15 cellular contexts compared by ENCODE assay signal in genomic region chr10:72763201-72763600, GRCh38.
DNase-seq lines count a peak whose midpoint lies in the region; ATAC-seq and TF ChIP-seq lines count a peak whose summit lies in the region.
"Had no signal": no experiment of that assay in that cellular context is flagged by ENCODE, and none has a peak within 500 bp of the region (broad histone marks: within the 10 kb centered on the region; RNA-seq: fewer than 3 reads in every experiment).

No MANE protein-coding gene starts in this region.

- H3K9ac ChIP-seq in H9 (ENCODE audit: extremely low read depth, insufficient read length, low read length): no peak overlapping the region
- H3K9ac ChIP-seq: BLaER1 treated with 17β-estradiol and CSF1 and Interleukin-3, amounts not matched to agents 10 nM and 100 nM had no signal

- no peaks in the 10 kb centered on the region for H3K23me2 ChIP-seq in H9 (ENCODE audit: insufficient read length, low read depth, low read length, poor library complexity, severe bottlenecking)

- no peaks in the 10 kb centered on the region for H4K20me1 ChIP-seq in H9 (ENCODE audit: control insufficient read depth, insufficient read depth, insufficient read length)

- CTCF ChIA-PET in WTC11 (lab: Charles Lee): interaction anchor here (0.8 kb wide), 1 partner anchor 71 kb away, joined by 3 read pairs; no protein-coding TSS in a partner anchor

- no peak overlapping the region for H3K14ac ChIP-seq in H9 (ENCODE audit: insufficient read depth, low read length)

- no peak for ATAC-seq in WTC11
- ATAC-seq in HG02798 (IDR thresholded peaks at IDR 0.05; ENCODE audit: poor library complexity, unreplicated experiment): no peak
- ATAC-seq: CD8-positive, alpha-beta T cell had no signal

- H4K91ac ChIP-seq in H9 (ENCODE audit: insufficient read length, low read depth, low read length): no peak overlapping the region

- H3K79me2 ChIP-seq in H9 (ENCODE audit: insufficient read depth, low read length): no peaks in the 10 kb centered on the region

- H3K9me3 ChIP-seq in H9 (ENCODE audit: control insufficient read depth, low read depth, low read length): no peaks in the 10 kb centered on the region
- no peaks in the 10 kb centered on the region for H3K9me3 ChIP-seq in uterus

- H3K4me3 ChIP-seq in uterus: no peak overlapping the region
- H3K4me3 ChIP-seq: BLaER1 treated with 17β-estradiol and CSF1 and Interleukin-3, amounts not matched to agents 10 nM and 100 nM had no signal

- no peak overlapping the region for H3K23ac ChIP-seq in H9 (ENCODE audit: insufficient read length, low read depth, low read length)

- intact Hi-C loops in uterus (cut with DNase I; ENCODE audit: low total_unique reads): no loop called here

- H2BK12ac ChIP-seq in H9 (ENCODE audit: insufficient read length, low read depth, low read length): no peak overlapping the region

- H2BK120ac ChIP-seq in H9 (ENCODE audit: low read depth, low read length, poor library complexity, severe bottlenecking): no peak overlapping the region

- H3K56ac ChIP-seq in H9 (ENCODE audit: insufficient read length, low read depth, low read length): no peak overlapping the region

- H3K4me3 Mint-ChIP-seq in H9: no peak overlapping the region
- H3K4me3 Mint-ChIP-seq in WTC11: no peak overlapping the region
- no peak overlapping the region for H3K4me3 Mint-ChIP-seq in nephron progenitor cell
- H3K4me3 Mint-ChIP-seq: CD8-positive, alpha-beta T cell had no signal

- no peak overlapping the region for H2BK15ac ChIP-seq in H9 (ENCODE audit: low read depth, low read length)

- no peaks in the 10 kb centered on the region; a peak in 1 of 7 replicates for H3K36me3 Mint-ChIP-seq in H9 (ENCODE audit: insufficient read depth in 1 of 3, low read depth in 3 of 3)
- no peaks in the 10 kb centered on the region for H3K36me3 Mint-ChIP-seq in WTC11
- H3K36me3 Mint-ChIP-seq in nephron progenitor cell (ENCODE audit: low read depth): peaks cover 7% of the 10 kb centered on the region

- DNase-seq in H9 (no peak), WTC11 (ENCODE audit: low spot score) (no peak), nephron progenitor cell (no peak), uterus (no peak), OCI-M2 (lab: John Stamatoyannopoulos, UW; ENCODE audit: unreplicated experiment) (no peak), germinal center (ENCODE audit: low spot score) (no peak)
- DNase-seq: CD8-positive, alpha-beta T cell; H7; NCI-H1694 treated with DMSO at 0.1 percent for 48 hours; NCI-H510A treated with DMSO at 0.1 percent for 48 hours; NCI-H774; PC-3 had no signal

- no peak overlapping the region for H2BK20ac ChIP-seq in H9 (ENCODE audit: low read depth, low read length, poor library complexity, severe bottlenecking)

- H3K79me1 ChIP-seq in H9 (ENCODE audit: insufficient read depth, low read depth, low read length, poor library complexity, severe bottlenecking): no peaks in the 10 kb centered on the region

- H2BK5ac ChIP-seq in H9 (ENCODE audit: insufficient read length, low read length): no peak overlapping the region

- H3K4me1 ChIP-seq in H9 (ENCODE audit: insufficient read depth, low read length) (no peaks in the 10 kb centered on the region; the same call in 1 of the 2 replicates), uterus (no peaks in the 10 kb centered on the region)
- H3K4me1 ChIP-seq: BLaER1 treated with 17β-estradiol and CSF1 and Interleukin-3, amounts not matched to agents 10 nM and 100 nM had no signal

- H4K5ac ChIP-seq in H9 (ENCODE audit: insufficient read length, low read depth, low read length): no peak overlapping the region

- H3K4ac ChIP-seq in H9 (ENCODE audit: low read depth, low read length): no peak overlapping the region

- H3K9me3 Mint-ChIP-seq in H9 (no peaks in the 10 kb centered on the region), WTC11 (no peaks in the 10 kb centered on the region), nephron progenitor cell (peaks cover 5% of the 10 kb centered on the region)

- H3K27ac ChIP-seq in H9 (ENCODE audit: insufficient read length, low read depth, low read length) (no peak overlapping the region), uterus (peak overlapping the region; percentile 45 to 60)
- H3K27ac ChIP-seq: BLaER1 treated with 17β-estradiol and CSF1 and Interleukin-3, amounts not matched to agents 10 nM and 100 nM; RWPE1 had no signal

- H3K18ac ChIP-seq in H9 (ENCODE audit: insufficient read length, low read depth, low read length): no peak overlapping the region

- peaks cover 17 to 24% of the 10 kb centered on the region in 2 experiments for H3K4me1 Mint-ChIP-seq in H9
- H3K4me1 Mint-ChIP-seq in WTC11: peaks cover 35% of the 10 kb centered on the region
- H3K4me1 Mint-ChIP-seq in nephron progenitor cell: peaks cover 5% of the 10 kb centered on the region

- no peak overlapping the region for H2AK5ac ChIP-seq in H9 (ENCODE audit: insufficient read length, low read length)

- TF ChIP-seq CTCF in H9 (conservative IDR thresholded peaks at IDR 0.05): no peak
- no peak for TF ChIP-seq CTCF in WTC11 (IDR thresholded peaks at IDR 0.05)
- no peak for TF ChIP-seq CTCF in nephron progenitor cell (IDR thresholded peaks at IDR 0.05)
- TF ChIP-seq CTCF in uterus (IDR thresholded peaks at IDR 0.05): no peak

- no peaks in the 10 kb centered on the region for H3K36me3 ChIP-seq in uterus

- H3K27ac Mint-ChIP-seq in H9: peak overlapping the region in 2 of 3 experiments; percentile 40 to 56; a peak in 2 of 7 replicates
- H3K27ac Mint-ChIP-seq in WTC11: peak overlapping the region; percentile 31; the same call in 1 of the 2 replicates
- H3K27ac Mint-ChIP-seq in nephron progenitor cell: peak overlapping the region; percentile 34
- H3K27ac Mint-ChIP-seq: CD8-positive, alpha-beta T cell had no signal

- no peak overlapping the region for H2AFZ ChIP-seq in H9 (ENCODE audit: low read length)

- no peak overlapping the region for H4K8ac ChIP-seq in H9 (replicated peaks; ENCODE audit: insufficient read length, low read depth, low read length)

- no peak for TF ChIP-seq POLR2A in uterus (IDR thresholded peaks at IDR 0.05)

- no peak overlapping the region for H3K4me2 ChIP-seq in H9 (ENCODE audit: insufficient read depth, insufficient read length, low read length)
- H3K4me2 ChIP-seq: BLaER1 treated with 17β-estradiol and CSF1 and Interleukin-3, amounts not matched to agents 10 nM and 100 nM had no signal

- H3K27me3 ChIP-seq in H9 (ENCODE audit: insufficient read depth, low read length) (no peaks in the 10 kb centered on the region), uterus (no peaks in the 10 kb centered on the region)
- H3K27me3 ChIP-seq: BLaER1 treated with 17β-estradiol and CSF1 and Interleukin-3, amounts not matched to agents 10 nM and 100 nM had no signal

- H3K27me3 Mint-ChIP-seq in H9 (ENCODE audit: low read depth) (no peaks in the 10 kb centered on the region), WTC11 (ENCODE audit: low read depth) (no peaks in the 10 kb centered on the region), nephron progenitor cell (ENCODE audit: low read depth, poor library complexity) (no peaks in the 10 kb centered on the region)

- no peak overlapping the region for H3T11ph ChIP-seq in H9 (ENCODE audit: low read length)

- WGBS in H9 (ENCODE audit: extremely low coverage, insufficient read length, low lambda C conversion rate): no CpG with 5 or more reads among the region's 3 CpGs

- POLR2A ChIA-PET in WTC11 (lab: Charles Lee): interaction anchor here (0.6 kb wide), 1 partner anchor 53 kb away, joined by 3 read pairs; no protein-coding TSS in a partner anchor

TF ChIP-seq in WTC11, 78 proteins besides CTCF, POLR2A, EP300 and RAD21 (continues in another document):
- TF ChIP-seq SP1 (CRISPR knock-in tag; conservative IDR thresholded peaks at IDR 0.05) (no peak), NFE2L1 (CRISPR knock-in tag; IDR thresholded peaks at IDR 0.05) (no peak), FOXP1 (CRISPR knock-in tag; IDR thresholded peaks at IDR 0.05; ENCODE audit: borderline replicate concordance) (no peak), SOX15 (CRISPR knock-in tag; IDR thresholded peaks at IDR 0.05) (no peak), PREB (CRISPR knock-in tag; IDR thresholded peaks at IDR 0.05; ENCODE audit: borderline replicate concordance) (no peak), SMAD3 (CRISPR knock-in tag; IDR thresholded peaks at IDR 0.05; ENCODE audit: borderline replicate concordance) (no peak), HMGA2 (CRISPR knock-in tag; IDR thresholded peaks at IDR 0.05) (no peak), MYBL2 (CRISPR knock-in tag; IDR thresholded peaks at IDR 0.05) (no peak), CBFB (CRISPR knock-in tag; IDR thresholded peaks at IDR 0.05; ENCODE audit: low read depth) (no peak), NR1H2 (CRISPR knock-in tag; IDR thresholded peaks at IDR 0.05) (no peak), PRRX2 (CRISPR knock-in tag; IDR thresholded peaks at IDR 0.05) (no peak), GABPB1 (CRISPR knock-in tag; IDR thresholded peaks at IDR 0.05) (no peak), FOXK1 (CRISPR knock-in tag; IDR thresholded peaks at IDR 0.05) (no peak), TCF7 (CRISPR knock-in tag; IDR thresholded peaks at IDR 0.05; ENCODE audit: low read depth) (no peak), ZNF263 (CRISPR knock-in tag; IDR thresholded peaks at IDR 0.05; ENCODE audit: low read depth) (no peak), ATF1 (CRISPR knock-in tag; IDR thresholded peaks at IDR 0.05) (no peak), TEAD4 (CRISPR knock-in tag; IDR thresholded peaks at IDR 0.05) (no peak)
